In the genomic region with DNA sequence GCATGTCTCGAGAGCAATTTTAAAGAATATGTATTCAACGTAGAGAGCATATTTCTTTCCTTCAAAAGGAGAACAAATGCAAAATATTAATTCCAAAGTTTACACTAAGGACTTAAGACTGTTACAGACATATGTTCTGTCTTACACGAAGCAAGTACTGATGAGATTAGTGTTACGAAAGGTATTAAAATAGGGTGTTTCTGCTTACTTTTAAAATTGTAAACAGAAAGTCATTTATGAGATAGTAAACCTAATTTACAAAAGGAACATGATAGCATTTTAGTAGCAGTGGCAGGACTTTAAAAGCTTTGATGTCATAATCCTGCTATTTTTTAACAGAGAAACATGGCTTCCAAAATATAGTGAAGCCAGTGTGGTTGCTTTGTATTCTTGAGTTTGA, we compare ENCODE assay signal across 23 cellular contexts. TPM values are rescaled to one million over a fixed set of nuclear protein-coding genes. Genes with fewer than 3 reads are reported as not detected.
"Had no signal": no experiment of that assay in that cellular context is flagged by ENCODE, and none has a peak within 500 bp of the region (broad histone marks: within the 10 kb centered on the region; RNA-seq: fewer than 3 reads in every experiment).

No MANE protein-coding gene starts in this region.

- H3K4me2 ChIP-seq: SK-N-SH had no signal

- H3K36me3 ChIP-seq: ascending aorta had no signal

- H3K9me3 ChIP-seq: ascending aorta, body of pancreas, SK-N-SH had no signal

- H3K9ac ChIP-seq: SK-N-SH had no signal

- DNase-seq: activated CD4-positive, alpha-beta T cell treated with anti-CD3 and anti-CD28 coated beads for 4 hours; activated CD8-positive, alpha-beta memory T cell treated with anti-CD3 and anti-CD28 coated beads, Interleukin-2, amount 50 U/mL, for 4 hours; activated CD8-positive, alpha-beta T cell treated with anti-CD3 and anti-CD28 coated beads for 36 hours; activated effector memory CD4-positive, alpha-beta T cell treated with Interleukin-2 at 50 U/mL for 16 hours; activated naive CD4-positive, alpha-beta T cell treated with Interleukin-2 at 50 U/mL for 16 hours; activated naive CD8-positive, alpha-beta T cell treated with anti-CD3 and anti-CD28 coated beads, Interleukin-2, amount 50 U/mL, for 24 hours; amniotic stem cell; body of pancreas; Karpas-422; NCI-H1417; NCI-H1930; NCI-H2171; NCI-H2227 treated with DMSO at 0.1 percent for 48 hours; NCI-H446 treated with DMSO at 0.1 percent for 48 hours; NCI-H524 treated with DMSO at 0.1 percent for 48 hours; NCI-H748 treated with DMSO at 0.1 percent for 48 hours; SK-N-SH; T-helper 1 cell had no signal

- H3K4me3 ChIP-seq: ascending aorta, body of pancreas had no signal

- ATAC-seq: activated CD4-positive, CD25-positive, alpha-beta regulatory T cell treated with anti-CD3 and anti-CD28 coated beads, Interleukin-2, amount 50 U/mL, for 24 hours; activated CD8-positive, alpha-beta T cell treated with anti-CD3 and anti-CD28 coated beads for 36 hours; activated naive CD4-positive, alpha-beta T cell treated with anti-CD3 and anti-CD28 coated beads, Interleukin-2, amount 50 U/mL, for 72 hours; activated naive CD8-positive, alpha-beta T cell treated with anti-CD3 and anti-CD28 coated beads, Interleukin-2, amount 50 U/mL, for 24 hours; body of pancreas had no signal

- H3K27me3 ChIP-seq: ascending aorta, body of pancreas had no signal

- H3K27ac ChIP-seq: ascending aorta, body of pancreas had no signal

- H3K4me1 ChIP-seq: ascending aorta, body of pancreas had no signal

RNA-seq across cellular contexts. Expression of a gene that starts 8.1 kb away (rescaled TPM):
- total RNA-seq: activated CD8-positive, alpha-beta T cell treated with anti-CD3 and anti-CD28 coated beads for 36 hours; activated naive CD4-positive, alpha-beta T cell treated with anti-CD3 and anti-CD28 coated beads, Interleukin-2, amount 50 U/mL, for 72 hours; OCI-LY7; T-helper 2 cell treated with Interferon-gamma antibody and Interleukin-4, amounts not matched to agents 100 ng/mL and 5 ng/mL, for 36 hours had no signal
